In the genomic region with DNA sequence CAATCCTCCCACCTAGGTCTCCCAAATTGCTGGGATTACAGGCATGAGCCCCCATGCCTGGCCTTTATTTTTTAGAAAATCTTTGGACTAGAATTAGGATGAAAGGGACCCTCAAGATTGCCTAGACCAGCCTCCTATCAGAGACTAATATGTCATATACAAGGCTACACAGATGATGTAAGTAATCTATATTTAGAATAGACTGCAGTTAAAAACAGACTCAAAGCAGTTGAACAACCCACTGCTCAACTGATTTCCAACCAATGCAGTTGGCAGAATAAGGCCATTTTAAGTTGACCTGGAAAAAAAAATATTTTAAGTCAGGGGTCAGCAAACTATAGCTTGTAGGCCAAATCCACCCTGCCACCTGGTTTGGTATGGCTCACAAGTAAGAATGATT, we compare ENCODE assay signal across 1 cellular context.
TF ChIP-seq lines count a peak whose summit lies in the region.

No MANE protein-coding gene starts in this region.

TF ChIP-seq in IMR-90, 13 proteins besides CTCF, POLR2A, EP300 and RAD21 (continued from another document):
- TF ChIP-seq BHLHE40 (IDR thresholded peaks at IDR 0.05; ENCODE audit: low read depth, low read length): no peak
- no peak for TF ChIP-seq RFX5 (IDR thresholded peaks at IDR 0.05; ENCODE audit: low read depth, low read length)
- no peak for TF ChIP-seq NFE2L2 (IDR thresholded peaks at IDR 0.05; ENCODE audit: low read depth, low read length)
- no peak for TF ChIP-seq FOS (IDR thresholded peaks at IDR 0.05; ENCODE audit: low read depth, low read length)
